33 cellular contexts compared by ENCODE assay signal in the genomic region with DNA sequence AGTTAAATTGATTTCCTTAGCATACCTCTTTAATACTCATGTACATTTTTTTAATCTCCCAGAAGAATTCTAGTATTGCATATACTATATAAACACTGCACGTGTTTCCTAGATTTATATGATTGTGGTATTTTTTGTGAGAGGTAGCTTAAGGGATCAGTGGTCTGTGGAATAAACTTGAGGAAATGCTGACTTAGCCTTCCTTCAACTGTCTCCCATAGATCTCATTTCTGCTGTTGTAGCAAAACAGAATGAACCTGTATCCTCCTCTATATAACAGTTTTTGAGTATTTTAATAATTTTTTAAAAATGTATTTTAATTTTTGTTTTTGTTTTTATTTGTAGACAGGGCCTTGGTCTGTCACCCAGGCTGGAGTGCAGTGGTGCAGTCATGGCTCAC.
"Had no signal": no experiment of that assay in that cellular context is flagged by ENCODE, and none has a peak within 500 bp of the region (broad histone marks: within the 10 kb centered on the region; RNA-seq: fewer than 3 reads in every experiment).

No MANE protein-coding gene starts in this region.

- H3K27me3 ChIP-seq: adrenal gland, body of pancreas, brain microvascular endothelial cell, breast epithelium had no signal

- H3K27ac ChIP-seq: adrenal gland, body of pancreas, brain microvascular endothelial cell, breast epithelium, VCaP had no signal

- H3K9me3 ChIP-seq: adrenal gland, body of pancreas, breast epithelium had no signal

- FAIRE-seq: astrocyte, TTC549 had no signal

- H3K4me3 ChIP-seq: adrenal gland, body of pancreas, breast epithelium had no signal

- H3K36me3 ChIP-seq: adrenal gland, brain microvascular endothelial cell, breast epithelium had no signal

- H3K4me1 ChIP-seq: body of pancreas, breast epithelium had no signal

- DNase-seq: activated B cell treated with CpG ODN at 0.5 μM for 24 hours; activated CD4-positive, alpha-beta memory T cell treated with anti-CD3 and anti-CD28 coated beads for 36 hours; activated CD4-positive, alpha-beta T cell treated with anti-CD3 and anti-CD28 coated beads for 4 hours; activated CD4-positive, alpha-beta T cell treated with anti-CD3 and anti-CD28 coated beads, Interleukin-2, amount 10 ng/mL, durations not matched to agents 24 days and 14 days; activated CD4-positive, alpha-beta T cell treated with anti-CD3 and anti-CD28 coated beads, Interleukin-2, amount 50 U/mL, for 1 hour; activated CD4-positive, alpha-beta T cell treated with anti-CD3 and anti-CD28 coated beads, Interleukin-2, amount 50 U/mL, for 4 hours; activated CD4-positive, CD25-positive, alpha-beta regulatory T cell treated with anti-CD3 and anti-CD28 coated beads, Interleukin-2, amount 50 U/mL, for 72 hours; activated CD8-positive, alpha-beta memory T cell treated with anti-CD3 and anti-CD28 coated beads, Interleukin-2, amount 50 U/mL, for 4 hours; activated CD8-positive, alpha-beta T cell treated with anti-CD3 and anti-CD28 coated beads for 36 hours; activated effector memory CD4-positive, alpha-beta T cell treated with anti-CD3 and anti-CD28 coated beads, Interleukin-2, amount 50 U/mL, for 16 hours; activated gamma-delta T cell treated with Interleukin-2 at 50 U/mL for 16 hours; activated naive CD4-positive, alpha-beta T cell; activated naive CD4-positive, alpha-beta T cell treated with anti-CD3 and anti-CD28 coated beads for 36 hours; activated naive CD4-positive, alpha-beta T cell treated with anti-CD3 and anti-CD28 coated beads, Interleukin-2, amount 50 U/mL, for 16 hours; activated naive CD8-positive, alpha-beta T cell treated with anti-CD3 and anti-CD28 coated beads for 36 hours; activated T-cell treated with anti-CD3 and anti-CD28 coated beads for 4 hours; activated T-cell treated with anti-CD3 and anti-CD28 coated beads, Interleukin-2, amount 50 U/mL, for 1 hour; activated T-cell treated with anti-CD3 and anti-CD28 coated beads, Interleukin-2, amount 50 U/mL, for 4 hours; activated T-cell treated with anti-CD3 and anti-CD28 coated beads, Interleukin-2, amount 50 U/mL, for 72 hours; adrenal gland; amniotic stem cell; aorta; body of pancreas; brain microvascular endothelial cell; central memory CD4-positive, alpha-beta T cell; T-helper 2 cell; T-helper 9 cell had no signal

- ATAC-seq: activated CD8-positive, alpha-beta T cell treated with anti-CD3 and anti-CD28 coated beads for 36 hours; activated naive CD4-positive, alpha-beta T cell treated with anti-CD3 and anti-CD28 coated beads, Interleukin-2, amount 50 U/mL, for 72 hours; activated T-cell treated with anti-CD3 and anti-CD28 coated beads, Interleukin-2, amount 50 U/mL, for 4 hours; activated T-cell treated with anti-CD3 and anti-CD28 coated beads, Interleukin-2, amount 50 U/mL, for 72 hours; activated T-helper 17 cell treated with anti-CD3 and anti-CD28 coated beads, Interleukin-2, amount 50 U/mL, for 72 hours; body of pancreas had no signal
